In genomic region chr19:45102481-45102880, GRCh38 we compare ENCODE assay signal across 1 cellular context.
TF ChIP-seq lines count a peak whose summit lies in the region.

No MANE protein-coding gene starts in this region.

TF ChIP-seq in GM12878, 131 proteins besides CTCF, POLR2A, EP300 and RAD21:
- TF ChIP-seq MTA2 (IDR thresholded peaks at IDR 0.05; ENCODE audit: low read depth) (no peak), SIX5 (IDR thresholded peaks at IDR 0.05; ENCODE audit: low read depth, low read length, severe bottlenecking) (no peak), SMARCA5 (IDR thresholded peaks at IDR 0.05) (no peak), ZNF24 (IDR thresholded peaks at IDR 0.05) (no peak), TAF1 (IDR thresholded peaks at IDR 0.05; ENCODE audit: borderline replicate concordance, low read depth, low read length) (no peak), ZNF274 (IDR thresholded peaks at IDR 0.05; ENCODE audit: insufficient read depth, insufficient read length) (no peak)
